Comparison of ENCODE assay signal across 11 cellular contexts in genomic region chr6:45049188-45049843, GRCh38.
DNase-seq lines count a peak whose midpoint lies in the region; ATAC-seq and TF ChIP-seq lines count a peak whose summit lies in the region.
"Had no signal": no experiment of that assay in that cellular context is flagged by ENCODE, and none has a peak within 500 bp of the region (broad histone marks: within the 10 kb centered on the region; RNA-seq: fewer than 3 reads in every experiment).

No MANE protein-coding gene starts in this region.

- H3K9me3 ChIP-seq in Karpas-422 (ENCODE audit: low read length) (no peaks in the 10 kb centered on the region), tibial artery (no peaks in the 10 kb centered on the region)
- H3K9me3 ChIP-seq: upper lobe of left lung had no signal

- H3K27me3 ChIP-seq in Karpas-422 (ENCODE audit: low read length) (no peaks in the 10 kb centered on the region), tibial artery (no peaks in the 10 kb centered on the region)
- H3K27me3 ChIP-seq: upper lobe of left lung had no signal

- peaks cover 3% of the 10 kb centered on the region for H3K9me3 Mint-ChIP-seq in activated B cell treated with CpG ODN at 0.5 μM for 24 hours

- CTCF ChIA-PET in activated B cell treated with CpG ODN at 0.5 μM for 24 hours (lab: Charles Lee), result no interaction called here

- H3K4me3 Mint-ChIP-seq in activated B cell treated with CpG ODN at 0.5 μM for 24 hours, result no peak overlapping the region

- no peak overlapping the region for H2AFZ ChIP-seq in Karpas-422 (ENCODE audit: low read length)

- no peaks in the 10 kb centered on the region for H3K36me3 Mint-ChIP-seq in activated B cell treated with CpG ODN at 0.5 μM for 24 hours (ENCODE audit: low read depth)

- no peaks in the 10 kb centered on the region for H3K27me3 Mint-ChIP-seq in activated B cell treated with CpG ODN at 0.5 μM for 24 hours

- POLR2A ChIA-PET in activated B cell treated with CpG ODN at 0.5 μM for 24 hours (lab: Charles Lee), result no interaction called here

- H3K27ac Mint-ChIP-seq in activated B cell treated with CpG ODN at 0.5 μM for 24 hours, result no peak overlapping the region

- no peak overlapping the region for H3K4me2 ChIP-seq in Karpas-422 (ENCODE audit: low read depth, low read length, poor library complexity, severe bottlenecking)

- DNase-seq in EH (ENCODE audit: low read depth) (peak; percentile 13), Karpas-422 (peak; percentile 43), activated B cell treated with CpG ODN at 0.5 μM for 24 hours (no peak), lung microvascular endothelial cell (ENCODE audit: low read depth in 2 of 2) (peak; percentile 68 to 73), tibial artery (no peak)
- DNase-seq in stimulated activated CD4-positive, alpha-beta T cell treated with anti-CD3 and anti-CD28 coated beads, Interleukin-1b, Interleukin-23, amount 100 ng/mL, for 48 hours, result no peak
- DNase-seq in stimulated activated CD4-positive, alpha-beta T cell treated with anti-CD3 and anti-CD28 coated beads, Interleukin-4, amount 100 ng/mL, for 1 hour, result no peak
- DNase-seq: amniotic stem cell; stimulated activated CD4-positive, alpha-beta T cell treated with anti-CD3 and anti-CD28 coated beads, Interleukin-2, amount 100 ng/mL, for 48 hours; upper lobe of left lung had no signal

- no peaks in the 10 kb centered on the region; the same call in 1 of the 2 replicates for H3K9me2 ChIP-seq in Karpas-422 (replicated peaks; ENCODE audit: insufficient read depth, low read length)

- H4K20me1 ChIP-seq in Karpas-422 (ENCODE audit: insufficient read depth, low read depth, low read length), result no peaks in the 10 kb centered on the region

- no peaks in the 10 kb centered on the region for H3K79me2 ChIP-seq in Karpas-422 (ENCODE audit: low read length)

- H3K9ac ChIP-seq in Karpas-422 (ENCODE audit: low read length), result no peak overlapping the region

- TF ChIP-seq CTCF in activated B cell treated with CpG ODN at 0.5 μM for 24 hours (IDR thresholded peaks at IDR 0.05) (no peak), tibial artery (IDR thresholded peaks at IDR 0.05) (no peak)

- ATAC-seq in activated B cell treated with CpG ODN at 0.5 μM for 24 hours (ENCODE audit: low read depth), result peak; percentile 54
- ATAC-seq in GM21381 (IDR thresholded peaks at IDR 0.05; ENCODE audit: unreplicated experiment), result no peak

- intact Hi-C loops in activated B cell treated with CpG ODN at 0.5 μM for 24 hours (cut with micrococcal nuclease) (no loop called here), tibial artery (cut with DNase I; ENCODE audit: low total_unique reads) (no loop called here)

- no peaks in the 10 kb centered on the region for H3K36me3 ChIP-seq in Karpas-422 (ENCODE audit: insufficient read depth, low read length)
- no peaks in the 10 kb centered on the region for H3K36me3 ChIP-seq in tibial artery
- H3K36me3 ChIP-seq: upper lobe of left lung had no signal

- H3K27ac ChIP-seq in Karpas-422 (ENCODE audit: low read length), result no peak overlapping the region
- H3K27ac ChIP-seq in tibial artery, result no peak overlapping the region
- H3K27ac ChIP-seq: upper lobe of left lung had no signal

- H3K4me3 ChIP-seq in Karpas-422 (ENCODE audit: low read length) (no peak overlapping the region), tibial artery (no peak overlapping the region)
- H3K4me3 ChIP-seq: upper lobe of left lung had no signal

- peaks cover 17% of the 10 kb centered on the region for H3K4me1 Mint-ChIP-seq in activated B cell treated with CpG ODN at 0.5 μM for 24 hours

- H3K4me1 ChIP-seq in Karpas-422 (ENCODE audit: low read length), result peaks cover 3% of the 10 kb centered on the region; the same call in 1 of the 2 replicates
- no peaks in the 10 kb centered on the region for H3K4me1 ChIP-seq in tibial artery
- H3K4me1 ChIP-seq: upper lobe of left lung had no signal

Comparison
In these comparisons a context has a peak if more than half of its experiments do, and no peak if none do; other contexts are left out.
1. DNase-seq: peak in EH (single experiment), Karpas-422 (single experiment) and lung microvascular endothelial cell (2 of 2); none in activated B cell treated with CpG ODN at 0.5 μM for 24 hours (single experiment), stimulated activated CD4-positive, alpha-beta T cell treated with anti-CD3 and anti-CD28 coated beads, Interleukin-1b, Interleukin-23, amount 100 ng/mL, for 48 hours (single experiment), stimulated activated CD4-positive, alpha-beta T cell treated with anti-CD3 and anti-CD28 coated beads, Interleukin-4, amount 100 ng/mL, for 1 hour (single experiment) and tibial artery (0 of 2).